ENCODE assay signal across 1 cellular context in the genomic region with DNA sequence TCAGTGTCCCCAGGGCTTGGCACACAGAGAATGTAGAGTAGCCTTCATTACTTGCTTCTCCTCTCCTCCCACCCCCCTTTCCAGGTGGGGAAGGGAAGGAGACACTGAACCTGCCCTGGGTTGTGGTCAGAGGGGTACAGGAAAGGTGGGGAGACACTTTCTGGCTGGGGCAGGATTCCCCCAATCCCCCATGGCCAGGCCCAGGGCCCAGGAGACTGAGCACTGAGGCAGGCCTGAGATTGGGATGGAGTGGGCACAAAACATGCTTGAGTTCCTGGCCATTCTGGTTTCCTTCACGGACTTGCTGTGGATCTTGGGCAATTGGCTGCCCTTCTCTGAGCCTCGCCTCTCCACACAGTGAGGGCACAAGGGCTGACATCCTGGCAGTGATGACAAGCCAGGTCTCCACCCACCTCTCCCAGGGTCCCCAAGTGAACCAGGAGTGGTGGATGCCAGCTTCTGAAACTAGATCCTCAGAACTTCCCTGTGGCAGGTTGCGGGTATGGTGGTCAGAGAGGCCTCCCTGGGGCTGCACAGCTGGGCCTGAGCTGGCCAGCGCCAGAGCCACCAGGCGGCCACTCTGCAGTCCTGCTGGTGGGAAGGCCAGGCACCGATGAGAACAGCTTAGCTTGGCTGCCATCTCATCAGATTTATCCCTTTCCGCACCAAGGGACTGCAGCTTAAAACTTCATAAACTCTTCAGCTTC.
TF ChIP-seq lines count a peak whose summit lies in the region.

No MANE protein-coding gene starts in this region.

TF ChIP-seq in GM23338, 12 proteins besides CTCF, POLR2A, EP300 and RAD21 (continued from another document):
- TF ChIP-seq, protein P1, sequence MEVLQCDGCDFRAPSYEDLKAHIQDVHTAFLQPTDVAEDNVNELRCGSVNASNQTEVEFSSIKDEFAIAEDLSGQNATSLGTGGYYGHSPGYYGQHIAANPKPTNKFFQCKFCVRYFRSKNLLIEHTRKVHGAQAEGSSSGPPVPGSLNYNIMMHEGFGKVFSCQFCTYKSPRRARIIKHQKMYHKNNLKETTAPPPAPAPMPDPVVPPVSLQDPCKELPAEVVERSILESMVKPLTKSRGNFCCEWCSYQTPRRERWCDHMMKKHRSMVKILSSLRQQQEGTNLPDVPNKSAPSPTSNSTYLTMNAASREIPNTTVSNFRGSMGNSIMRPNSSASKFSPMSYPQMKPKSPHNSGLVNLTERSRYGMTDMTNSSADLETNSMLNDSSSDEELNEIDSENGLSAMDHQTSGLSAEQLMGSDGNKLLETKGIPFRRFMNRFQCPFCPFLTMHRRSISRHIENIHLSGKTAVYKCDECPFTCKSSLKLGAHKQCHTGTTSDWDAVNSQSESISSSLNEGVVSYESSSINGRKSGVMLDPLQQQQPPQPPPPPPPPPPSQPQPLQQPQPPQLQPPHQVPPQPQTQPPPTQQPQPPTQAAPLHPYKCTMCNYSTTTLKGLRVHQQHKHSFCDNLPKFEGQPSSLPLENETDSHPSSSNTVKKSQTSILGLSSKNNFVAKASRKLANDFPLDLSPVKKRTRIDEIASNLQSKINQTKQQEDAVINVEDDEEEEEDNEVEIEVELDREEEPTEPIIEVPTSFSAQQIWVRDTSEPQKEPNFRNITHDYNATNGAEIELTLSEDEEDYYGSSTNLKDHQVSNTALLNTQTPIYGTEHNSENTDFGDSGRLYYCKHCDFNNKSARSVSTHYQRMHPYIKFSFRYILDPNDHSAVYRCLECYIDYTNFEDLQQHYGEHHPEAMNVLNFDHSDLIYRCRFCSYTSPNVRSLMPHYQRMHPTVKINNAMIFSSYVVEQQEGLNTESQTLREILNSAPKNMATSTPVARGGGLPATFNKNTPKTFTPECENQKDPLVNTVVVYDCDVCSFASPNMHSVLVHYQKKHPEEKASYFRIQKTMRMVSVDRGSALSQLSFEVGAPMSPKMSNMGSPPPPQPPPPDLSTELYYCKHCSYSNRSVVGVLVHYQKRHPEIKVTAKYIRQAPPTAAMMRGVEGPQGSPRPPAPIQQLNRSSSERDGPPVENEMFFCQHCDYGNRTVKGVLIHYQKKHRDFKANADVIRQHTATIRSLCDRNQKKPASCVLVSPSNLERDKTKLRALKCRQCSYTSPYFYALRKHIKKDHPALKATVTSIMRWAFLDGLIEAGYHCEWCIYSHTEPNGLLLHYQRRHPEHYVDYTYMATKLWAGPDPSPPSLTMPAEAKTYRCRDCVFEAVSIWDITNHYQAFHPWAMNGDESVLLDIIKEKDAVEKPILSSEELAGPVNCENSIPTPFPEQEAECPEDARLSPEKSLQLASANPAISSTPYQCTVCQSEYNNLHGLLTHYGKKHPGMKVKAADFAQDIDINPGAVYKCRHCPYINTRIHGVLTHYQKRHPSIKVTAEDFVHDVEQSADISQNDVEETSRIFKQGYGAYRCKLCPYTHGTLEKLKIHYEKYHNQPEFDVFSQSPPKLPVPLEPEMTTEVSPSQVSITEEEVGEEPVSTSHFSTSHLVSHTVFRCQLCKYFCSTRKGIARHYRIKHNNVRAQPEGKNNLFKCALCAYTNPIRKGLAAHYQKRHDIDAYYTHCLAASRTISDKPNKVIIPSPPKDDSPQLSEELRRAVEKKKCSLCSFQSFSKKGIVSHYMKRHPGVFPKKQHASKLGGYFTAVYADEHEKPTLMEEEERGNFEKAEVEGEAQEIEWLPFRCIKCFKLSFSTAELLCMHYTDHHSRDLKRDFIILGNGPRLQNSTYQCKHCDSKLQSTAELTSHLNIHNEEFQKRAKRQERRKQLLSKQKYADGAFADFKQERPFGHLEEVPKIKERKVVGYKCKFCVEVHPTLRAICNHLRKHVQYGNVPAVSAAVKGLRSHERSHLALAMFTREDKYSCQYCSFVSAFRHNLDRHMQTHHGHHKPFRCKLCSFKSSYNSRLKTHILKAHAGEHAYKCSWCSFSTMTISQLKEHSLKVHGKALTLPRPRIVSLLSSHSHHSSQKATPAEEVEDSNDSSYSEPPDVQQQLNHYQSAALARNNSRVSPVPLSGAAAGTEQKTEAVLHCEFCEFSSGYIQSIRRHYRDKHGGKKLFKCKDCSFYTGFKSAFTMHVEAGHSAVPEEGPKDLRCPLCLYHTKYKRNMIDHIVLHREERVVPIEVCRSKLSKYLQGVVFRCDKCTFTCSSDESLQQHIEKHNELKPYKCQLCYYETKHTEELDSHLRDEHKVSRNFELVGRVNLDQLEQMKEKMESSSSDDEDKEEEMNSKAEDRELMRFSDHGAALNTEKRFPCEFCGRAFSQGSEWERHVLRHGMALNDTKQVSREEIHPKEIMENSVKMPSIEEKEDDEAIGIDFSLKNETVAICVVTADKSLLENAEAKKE (CRISPR knock-in tag; IDR thresholded peaks at IDR 0.05) = no peak
- TF ChIP-seq EZH2 (IDR thresholded peaks at IDR 0.05; ENCODE audit: low read depth, unreplicated experiment) = no peak
- no peak for TF ChIP-seq NANOG (IDR thresholded peaks at IDR 0.05; ENCODE audit: borderline replicate concordance)
- no peak for TF ChIP-seq JUNB (IDR thresholded peaks at IDR 0.05; ENCODE audit: unreplicated experiment)
- TF ChIP-seq, protein P2, sequence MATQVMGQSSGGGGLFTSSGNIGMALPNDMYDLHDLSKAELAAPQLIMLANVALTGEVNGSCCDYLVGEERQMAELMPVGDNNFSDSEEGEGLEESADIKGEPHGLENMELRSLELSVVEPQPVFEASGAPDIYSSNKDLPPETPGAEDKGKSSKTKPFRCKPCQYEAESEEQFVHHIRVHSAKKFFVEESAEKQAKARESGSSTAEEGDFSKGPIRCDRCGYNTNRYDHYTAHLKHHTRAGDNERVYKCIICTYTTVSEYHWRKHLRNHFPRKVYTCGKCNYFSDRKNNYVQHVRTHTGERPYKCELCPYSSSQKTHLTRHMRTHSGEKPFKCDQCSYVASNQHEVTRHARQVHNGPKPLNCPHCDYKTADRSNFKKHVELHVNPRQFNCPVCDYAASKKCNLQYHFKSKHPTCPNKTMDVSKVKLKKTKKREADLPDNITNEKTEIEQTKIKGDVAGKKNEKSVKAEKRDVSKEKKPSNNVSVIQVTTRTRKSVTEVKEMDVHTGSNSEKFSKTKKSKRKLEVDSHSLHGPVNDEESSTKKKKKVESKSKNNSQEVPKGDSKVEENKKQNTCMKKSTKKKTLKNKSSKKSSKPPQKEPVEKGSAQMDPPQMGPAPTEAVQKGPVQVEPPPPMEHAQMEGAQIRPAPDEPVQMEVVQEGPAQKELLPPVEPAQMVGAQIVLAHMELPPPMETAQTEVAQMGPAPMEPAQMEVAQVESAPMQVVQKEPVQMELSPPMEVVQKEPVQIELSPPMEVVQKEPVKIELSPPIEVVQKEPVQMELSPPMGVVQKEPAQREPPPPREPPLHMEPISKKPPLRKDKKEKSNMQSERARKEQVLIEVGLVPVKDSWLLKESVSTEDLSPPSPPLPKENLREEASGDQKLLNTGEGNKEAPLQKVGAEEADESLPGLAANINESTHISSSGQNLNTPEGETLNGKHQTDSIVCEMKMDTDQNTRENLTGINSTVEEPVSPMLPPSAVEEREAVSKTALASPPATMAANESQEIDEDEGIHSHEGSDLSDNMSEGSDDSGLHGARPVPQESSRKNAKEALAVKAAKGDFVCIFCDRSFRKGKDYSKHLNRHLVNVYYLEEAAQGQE (IDR thresholded peaks at IDR 0.05; ENCODE audit: unreplicated experiment) = no peak
- TF ChIP-seq ZNF331 (CRISPR knock-in tag; IDR thresholded peaks at IDR 0.05; ENCODE audit: low read depth) = no peak
- no peak for TF ChIP-seq POLR2AphosphoS5 (IDR thresholded peaks at IDR 0.05; ENCODE audit: low read depth)
- no peak for TF ChIP-seq CREB1 (CRISPR knock-in tag; IDR thresholded peaks at IDR 0.05; ENCODE audit: low read depth)
